Comparison of ENCODE assay signal across 8 cellular contexts in the genomic region with DNA sequence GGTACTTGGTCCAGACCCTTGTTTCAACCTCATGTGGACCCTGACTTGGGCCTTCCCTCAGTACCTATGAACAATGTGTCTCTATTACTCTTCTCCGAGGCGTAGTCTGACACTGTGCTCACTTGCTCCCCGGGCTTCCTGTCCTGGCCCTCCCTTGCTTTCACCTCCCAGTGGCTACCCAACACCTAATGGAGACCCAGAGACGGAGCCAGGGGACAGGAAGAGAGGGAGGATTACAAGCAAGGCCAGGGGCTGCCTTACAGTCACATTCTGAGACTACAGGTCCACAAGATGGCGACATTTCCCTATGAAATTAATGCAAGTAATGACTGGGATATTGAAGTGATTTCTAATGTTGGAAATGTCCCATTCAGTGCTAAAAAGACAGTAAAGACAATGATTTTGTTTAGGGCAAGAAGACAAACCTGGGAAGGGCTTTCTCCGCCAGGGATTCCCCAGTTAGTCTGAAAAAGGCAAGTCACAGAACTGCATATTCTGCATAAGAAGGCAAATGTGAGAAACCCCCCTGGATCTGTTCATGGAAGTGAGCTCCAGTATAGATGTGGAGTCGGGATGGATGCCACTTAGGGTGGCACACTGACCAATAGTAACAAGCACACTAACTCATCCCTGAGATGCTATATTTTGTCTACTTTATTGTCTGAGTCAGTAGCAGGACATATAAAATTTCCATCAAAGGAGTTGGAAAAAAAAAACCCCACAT. TPM values are rescaled to one million over a fixed set of nuclear protein-coding genes. Genes with fewer than 3 reads are reported as not detected.
DNase-seq lines count a peak whose midpoint lies in the region; ATAC-seq and TF ChIP-seq lines count a peak whose summit lies in the region.

No MANE protein-coding gene starts in this region.

- H3K36me3 Mint-ChIP-seq in activated naive CD8-positive, alpha-beta T cell treated with anti-CD3 and anti-CD28 coated beads, Interleukin-2, amount 10 ng/mL, durations not matched to agents 7 days and 5 days = peaks cover 10% of the 10 kb centered on the region

- no peak overlapping the region for H3K4me3 ChIP-seq in AG09309 (ENCODE audit: control insufficient read depth, low read depth, low read length)
- no peak overlapping the region for H3K4me3 ChIP-seq in right cardiac atrium (ENCODE audit: low read length)
- no peak overlapping the region for H3K4me3 ChIP-seq in gastrocnemius medialis

- TF ChIP-seq POLR2A in gastrocnemius medialis (IDR thresholded peaks at IDR 0.05) = no peak

- H3K4me3 Mint-ChIP-seq in activated naive CD8-positive, alpha-beta T cell treated with anti-CD3 and anti-CD28 coated beads, Interleukin-2, amount 10 ng/mL, durations not matched to agents 7 days and 5 days = no peak overlapping the region

- DNase-seq in AG09309 (ENCODE audit: low read depth) (peak; percentile 38), NCI-H1092 (lab: John Stamatoyannopoulos, UW) (peak; percentile 55), right cardiac atrium (no peak), gastrocnemius medialis (no peak), GM19238 (ENCODE audit: insufficient read length, low spot score) (no peak)
- DNase-seq in activated naive CD8-positive, alpha-beta T cell treated with anti-CD3 and anti-CD28 coated beads, Interleukin-2, amount 10 ng/mL, durations not matched to agents 7 days and 5 days = peak; percentile 41

- POLR2A ChIA-PET in activated naive CD8-positive, alpha-beta T cell treated with anti-CD3 and anti-CD28 coated beads, Interleukin-2, amount 10 ng/mL, durations not matched to agents 7 days and 5 days (lab: Charles Lee) = no interaction called here

- no peaks in the 10 kb centered on the region for H3K9me3 ChIP-seq in right cardiac atrium (ENCODE audit: control insufficient read depth, low read length)
- H3K9me3 ChIP-seq in gastrocnemius medialis = no peaks in the 10 kb centered on the region

- H3K27me3 Mint-ChIP-seq in activated naive CD8-positive, alpha-beta T cell treated with anti-CD3 and anti-CD28 coated beads, Interleukin-2, amount 10 ng/mL, durations not matched to agents 7 days and 5 days = no peaks in the 10 kb centered on the region

- ATAC-seq in GM18907 (IDR thresholded peaks at IDR 0.05; ENCODE audit: unreplicated experiment) = peak; percentile 60
- peak; percentile 99 for ATAC-seq in SK-N-SH treated with all-trans-retinoic acid at 6 μM for 48 hours
- ATAC-seq in activated naive CD8-positive, alpha-beta T cell treated with anti-CD3 and anti-CD28 coated beads, Interleukin-2, amount 10 ng/mL, durations not matched to agents 7 days and 5 days (ENCODE audit: low read depth) = peak; percentile 93
- peak; percentile 52 to 69 for ATAC-seq in right cardiac atrium
- ATAC-seq in gastrocnemius medialis = peak in 1 of 2 donors; percentile 36

- WGBS in right cardiac atrium = 53% methylated on average over 7 of the region's 7 CpGs

- TF ChIP-seq CTCF in AG09309 (IDR thresholded peaks at IDR 0.05; ENCODE audit: control insufficient read depth, insufficient read depth, low read depth, low read length, missing control alignments) (peak; percentile 66), gastrocnemius medialis (IDR thresholded peaks at IDR 0.05 in 4 of 5, conservative IDR thresholded peaks at IDR 0.05 in 1 of 5) (peak; percentile 5 to 49 (median 25))

- H3K27ac Mint-ChIP-seq in activated naive CD8-positive, alpha-beta T cell treated with anti-CD3 and anti-CD28 coated beads, Interleukin-2, amount 10 ng/mL, durations not matched to agents 7 days and 5 days = peak overlapping the region; percentile 58

- intact Hi-C loops in right cardiac atrium (cut with DNase I) (loop anchor here in 3 of 4 donors (10.0 kb wide), 2 partner anchors 518 to 528 kb away; no protein-coding TSS in a partner anchor), gastrocnemius medialis (cut with DNase I; ENCODE audit: low total_unique reads) (loop anchor here (10.0 kb wide), 1 partner anchor 508 kb away; no protein-coding TSS in a partner anchor)

- in situ Hi-C loops in gastrocnemius medialis (cut with MboI; ENCODE audit: low sequenced_read_pairs in 4 of 4) = loop anchor here in 2 of 4 donors (25.0 kb wide), 2 partner anchors 510 to 860 kb away; no protein-coding TSS in a partner anchor

- H3K9me3 Mint-ChIP-seq in activated naive CD8-positive, alpha-beta T cell treated with anti-CD3 and anti-CD28 coated beads, Interleukin-2, amount 10 ng/mL, durations not matched to agents 7 days and 5 days = peaks cover 6% of the 10 kb centered on the region

- H3K4me1 Mint-ChIP-seq in activated naive CD8-positive, alpha-beta T cell treated with anti-CD3 and anti-CD28 coated beads, Interleukin-2, amount 10 ng/mL, durations not matched to agents 7 days and 5 days = peaks cover 7% of the 10 kb centered on the region

- H3K27me3 ChIP-seq in right cardiac atrium (ENCODE audit: control insufficient read depth, insufficient read depth) (no peaks in the 10 kb centered on the region), gastrocnemius medialis (no peaks in the 10 kb centered on the region)

- H3K4me1 ChIP-seq in right cardiac atrium (ENCODE audit: control insufficient read depth, insufficient read depth, low read length) (no peaks in the 10 kb centered on the region), gastrocnemius medialis (no peaks in the 10 kb centered on the region)

- H3K36me3 ChIP-seq in gastrocnemius medialis = no peaks in the 10 kb centered on the region

- H3K27ac ChIP-seq in right cardiac atrium (ENCODE audit: low read length) = no peak overlapping the region
- H3K27ac ChIP-seq in gastrocnemius medialis = no peak overlapping the region

TF ChIP-seq in SK-N-SH treated with all-trans-retinoic acid at 6 μM for 48 hours, 23 proteins besides CTCF, POLR2A, EP300 and RAD21:
- TF ChIP-seq, protein P1, sequence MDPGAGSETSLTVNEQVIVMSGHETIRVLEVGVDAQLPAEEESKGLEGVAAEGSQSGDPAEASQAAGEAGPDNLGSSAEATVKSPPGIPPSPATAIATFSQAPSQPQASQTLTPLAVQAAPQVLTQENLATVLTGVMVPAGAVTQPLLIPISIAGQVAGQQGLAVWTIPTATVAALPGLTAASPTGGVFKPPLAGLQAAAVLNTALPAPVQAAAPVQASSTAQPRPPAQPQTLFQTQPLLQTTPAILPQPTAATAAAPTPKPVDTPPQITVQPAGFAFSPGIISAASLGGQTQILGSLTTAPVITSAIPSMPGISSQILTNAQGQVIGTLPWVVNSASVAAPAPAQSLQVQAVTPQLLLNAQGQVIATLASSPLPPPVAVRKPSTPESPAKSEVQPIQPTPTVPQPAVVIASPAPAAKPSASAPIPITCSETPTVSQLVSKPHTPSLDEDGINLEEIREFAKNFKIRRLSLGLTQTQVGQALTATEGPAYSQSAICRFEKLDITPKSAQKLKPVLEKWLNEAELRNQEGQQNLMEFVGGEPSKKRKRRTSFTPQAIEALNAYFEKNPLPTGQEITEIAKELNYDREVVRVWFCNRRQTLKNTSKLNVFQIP (CRISPR knock-in tag; IDR thresholded peaks at IDR 0.05; ENCODE audit: borderline replicate concordance, low read depth) = no peak
- TF ChIP-seq ZFP3 (CRISPR knock-in tag; IDR thresholded peaks at IDR 0.05) (no peak), ARNTL (CRISPR knock-in tag; IDR thresholded peaks at IDR 0.05; ENCODE audit: borderline replicate concordance, low read depth) (no peak), ZNF8 (CRISPR knock-in tag; IDR thresholded peaks at IDR 0.05) (no peak)
- TF ChIP-seq, protein P2, sequence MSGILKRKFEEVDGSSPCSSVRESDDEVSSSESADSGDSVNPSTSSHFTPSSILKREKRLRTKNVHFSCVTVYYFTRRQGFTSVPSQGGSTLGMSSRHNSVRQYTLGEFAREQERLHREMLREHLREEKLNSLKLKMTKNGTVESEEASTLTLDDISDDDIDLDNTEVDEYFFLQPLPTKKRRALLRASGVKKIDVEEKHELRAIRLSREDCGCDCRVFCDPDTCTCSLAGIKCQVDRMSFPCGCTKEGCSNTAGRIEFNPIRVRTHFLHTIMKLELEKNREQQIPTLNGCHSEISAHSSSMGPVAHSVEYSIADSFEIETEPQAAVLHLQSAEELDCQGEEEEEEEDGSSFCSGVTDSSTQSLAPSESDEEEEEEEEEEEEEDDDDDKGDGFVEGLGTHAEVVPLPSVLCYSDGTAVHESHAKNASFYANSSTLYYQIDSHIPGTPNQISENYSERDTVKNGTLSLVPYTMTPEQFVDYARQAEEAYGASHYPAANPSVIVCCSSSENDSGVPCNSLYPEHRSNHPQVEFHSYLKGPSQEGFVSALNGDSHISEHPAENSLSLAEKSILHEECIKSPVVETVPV (CRISPR knock-in tag; IDR thresholded peaks at IDR 0.05) = no peak
- TF ChIP-seq, protein P3, sequence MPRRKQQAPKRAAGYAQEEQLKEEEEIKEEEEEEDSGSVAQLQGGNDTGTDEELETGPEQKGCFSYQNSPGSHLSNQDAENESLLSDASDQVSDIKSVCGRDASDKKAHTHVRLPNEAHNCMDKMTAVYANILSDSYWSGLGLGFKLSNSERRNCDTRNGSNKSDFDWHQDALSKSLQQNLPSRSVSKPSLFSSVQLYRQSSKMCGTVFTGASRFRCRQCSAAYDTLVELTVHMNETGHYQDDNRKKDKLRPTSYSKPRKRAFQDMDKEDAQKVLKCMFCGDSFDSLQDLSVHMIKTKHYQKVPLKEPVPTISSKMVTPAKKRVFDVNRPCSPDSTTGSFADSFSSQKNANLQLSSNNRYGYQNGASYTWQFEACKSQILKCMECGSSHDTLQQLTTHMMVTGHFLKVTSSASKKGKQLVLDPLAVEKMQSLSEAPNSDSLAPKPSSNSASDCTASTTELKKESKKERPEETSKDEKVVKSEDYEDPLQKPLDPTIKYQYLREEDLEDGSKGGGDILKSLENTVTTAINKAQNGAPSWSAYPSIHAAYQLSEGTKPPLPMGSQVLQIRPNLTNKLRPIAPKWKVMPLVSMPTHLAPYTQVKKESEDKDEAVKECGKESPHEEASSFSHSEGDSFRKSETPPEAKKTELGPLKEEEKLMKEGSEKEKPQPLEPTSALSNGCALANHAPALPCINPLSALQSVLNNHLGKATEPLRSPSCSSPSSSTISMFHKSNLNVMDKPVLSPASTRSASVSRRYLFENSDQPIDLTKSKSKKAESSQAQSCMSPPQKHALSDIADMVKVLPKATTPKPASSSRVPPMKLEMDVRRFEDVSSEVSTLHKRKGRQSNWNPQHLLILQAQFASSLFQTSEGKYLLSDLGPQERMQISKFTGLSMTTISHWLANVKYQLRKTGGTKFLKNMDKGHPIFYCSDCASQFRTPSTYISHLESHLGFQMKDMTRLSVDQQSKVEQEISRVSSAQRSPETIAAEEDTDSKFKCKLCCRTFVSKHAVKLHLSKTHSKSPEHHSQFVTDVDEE (CRISPR knock-in tag; IDR thresholded peaks at IDR 0.05) = no peak

RNA-seq across cellular contexts. Expression of gene ZBTB24, which starts 44.0 kb away (rescaled TPM):
- total RNA-seq in activated naive CD8-positive, alpha-beta T cell treated with anti-CD3 and anti-CD28 coated beads, Interleukin-2, amount 10 ng/mL, durations not matched to agents 7 days and 5 days = 10 to 100 TPM; 19.7 to 20.0 TPM
- total RNA-seq in right cardiac atrium (1 to 10 TPM; 3.3 to 4.2 (median 3.5) TPM), gastrocnemius medialis (10 to 100 TPM in 1 of 4 donors, 1 to 10 TPM in 3; 3.7 to 10.5 (median 6.1) TPM)
- 2.2 TPM for polyA plus RNA-seq in right cardiac atrium

Comparison
In these comparisons a context has a peak if more than half of its experiments do, and no peak if none do; other contexts are left out.
1. DNase-seq: peak in AG09309 (single experiment), NCI-H1092 (single experiment) and activated naive CD8-positive, alpha-beta T cell treated with anti-CD3 and anti-CD28 coated beads, Interleukin-2, amount 10 ng/mL, durations not matched to agents 7 days and 5 days (single experiment); none in right cardiac atrium (0 of 3), gastrocnemius medialis (0 of 2) and GM19238 (single experiment).